Comparison of ENCODE assay signal across 1 cellular context in the genomic region with DNA sequence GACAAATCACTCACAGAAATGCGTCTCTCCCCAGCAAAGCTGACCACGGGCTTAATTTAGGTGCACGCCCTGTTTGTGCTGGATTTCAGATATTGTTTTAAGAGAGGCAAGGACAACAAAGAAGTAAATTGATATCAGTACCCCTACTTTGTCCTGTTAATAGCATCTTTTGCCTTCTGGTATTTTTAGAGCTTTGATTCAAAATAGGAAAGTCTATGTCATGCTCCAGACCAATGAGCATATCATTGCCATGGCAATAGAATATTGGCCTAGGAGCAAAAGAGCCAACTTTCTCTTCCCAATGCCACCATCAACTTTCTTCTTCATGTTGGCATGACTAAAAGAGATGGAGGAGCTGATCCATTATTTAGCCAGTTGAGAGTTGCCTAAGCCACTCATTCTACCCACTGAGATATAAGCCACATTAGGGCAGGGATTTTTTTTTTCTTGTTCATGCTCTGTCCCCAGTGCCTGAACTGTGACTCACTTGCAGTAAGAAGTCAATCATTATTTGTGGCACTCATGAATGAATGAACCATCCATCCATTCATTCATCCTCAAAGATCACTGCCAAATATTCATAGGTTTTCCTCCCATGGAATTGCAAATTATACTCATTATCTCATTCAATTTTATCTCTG.
TF ChIP-seq lines count a peak whose summit lies in the region.

No MANE protein-coding gene starts in this region.

TF ChIP-seq in GM12878, 131 proteins besides CTCF, POLR2A, EP300 and RAD21:
- TF ChIP-seq RUNX3 (IDR thresholded peaks at IDR 0.05; ENCODE audit: low read length) (peak; percentile 48; the same call in 1 of the 2 replicates), SUPT20H (IDR thresholded peaks at IDR 0.05; ENCODE audit: borderline replicate concordance, control insufficient read depth, low read depth, low read length) (no peak), NFIC (IDR thresholded peaks at IDR 0.05; ENCODE audit: low read depth, low read length) (peak; percentile 66), CREM (IDR thresholded peaks at IDR 0.05; ENCODE audit: low read depth) (peak; percentile 24; the same call in 1 of the 2 replicates), NR2C1 (IDR thresholded peaks at IDR 0.05) (no peak), JUNB (IDR thresholded peaks at IDR 0.05) (peak; percentile 84), ZNF217 (IDR thresholded peaks at IDR 0.05) (no peak), IRF4 (IDR thresholded peaks at IDR 0.05; ENCODE audit: low read depth, low read length) (peak; percentile 34; the same call in 1 of the 2 replicates), MEF2A (IDR thresholded peaks at IDR 0.05; ENCODE audit: insufficient read depth, low read depth, low read length) (peak; percentile 93)
- TF ChIP-seq, protein P1, sequence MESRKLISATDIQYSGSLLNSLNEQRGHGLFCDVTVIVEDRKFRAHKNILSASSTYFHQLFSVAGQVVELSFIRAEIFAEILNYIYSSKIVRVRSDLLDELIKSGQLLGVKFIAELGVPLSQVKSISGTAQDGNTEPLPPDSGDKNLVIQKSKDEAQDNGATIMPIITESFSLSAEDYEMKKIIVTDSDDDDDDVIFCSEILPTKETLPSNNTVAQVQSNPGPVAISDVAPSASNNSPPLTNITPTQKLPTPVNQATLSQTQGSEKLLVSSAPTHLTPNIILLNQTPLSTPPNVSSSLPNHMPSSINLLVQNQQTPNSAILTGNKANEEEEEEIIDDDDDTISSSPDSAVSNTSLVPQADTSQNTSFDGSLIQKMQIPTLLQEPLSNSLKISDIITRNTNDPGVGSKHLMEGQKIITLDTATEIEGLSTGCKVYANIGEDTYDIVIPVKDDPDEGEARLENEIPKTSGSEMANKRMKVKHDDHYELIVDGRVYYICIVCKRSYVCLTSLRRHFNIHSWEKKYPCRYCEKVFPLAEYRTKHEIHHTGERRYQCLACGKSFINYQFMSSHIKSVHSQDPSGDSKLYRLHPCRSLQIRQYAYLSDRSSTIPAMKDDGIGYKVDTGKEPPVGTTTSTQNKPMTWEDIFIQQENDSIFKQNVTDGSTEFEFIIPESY (IDR thresholded peaks at IDR 0.05), result no peak
- TF ChIP-seq, protein P2, sequence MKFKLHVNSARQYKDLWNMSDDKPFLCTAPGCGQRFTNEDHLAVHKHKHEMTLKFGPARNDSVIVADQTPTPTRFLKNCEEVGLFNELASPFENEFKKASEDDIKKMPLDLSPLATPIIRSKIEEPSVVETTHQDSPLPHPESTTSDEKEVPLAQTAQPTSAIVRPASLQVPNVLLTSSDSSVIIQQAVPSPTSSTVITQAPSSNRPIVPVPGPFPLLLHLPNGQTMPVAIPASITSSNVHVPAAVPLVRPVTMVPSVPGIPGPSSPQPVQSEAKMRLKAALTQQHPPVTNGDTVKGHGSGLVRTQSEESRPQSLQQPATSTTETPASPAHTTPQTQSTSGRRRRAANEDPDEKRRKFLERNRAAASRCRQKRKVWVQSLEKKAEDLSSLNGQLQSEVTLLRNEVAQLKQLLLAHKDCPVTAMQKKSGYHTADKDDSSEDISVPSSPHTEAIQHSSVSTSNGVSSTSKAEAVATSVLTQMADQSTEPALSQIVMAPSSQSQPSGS (IDR thresholded peaks at IDR 0.05; ENCODE audit: low read length), result peak; percentile 89
